Comparison of ENCODE assay signal across 8 cellular contexts in the genomic region with DNA sequence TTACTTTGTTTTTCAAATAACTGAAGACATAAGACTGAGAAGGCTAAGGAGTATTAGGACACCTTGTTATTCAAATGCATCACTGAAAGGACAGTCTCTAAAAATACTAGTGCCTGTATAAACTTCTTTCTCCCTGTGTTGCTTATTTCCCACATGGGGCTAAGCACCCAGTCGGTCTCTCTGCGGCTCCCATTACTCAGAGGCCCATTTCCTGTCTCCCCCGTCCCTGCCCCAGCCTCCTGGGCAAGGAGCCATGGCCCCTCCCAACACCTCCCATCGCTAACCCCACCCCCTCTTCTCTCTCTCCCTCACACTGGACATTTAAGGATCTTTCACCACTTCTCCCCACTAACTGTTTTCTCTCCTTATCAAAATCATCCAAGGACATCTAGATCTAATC.
A peak's percentile ranks its signal among the peaks of the same experiment; 100 is the strongest.
DNase-seq lines count a peak whose midpoint lies in the region; ATAC-seq and TF ChIP-seq lines count a peak whose summit lies in the region.

No MANE protein-coding gene starts in this region.

- H3K36me3 Mint-ChIP-seq in CD14-positive monocyte, result no peaks in the 10 kb centered on the region
- H3K36me3 Mint-ChIP-seq in natural killer cell, result no peaks in the 10 kb centered on the region

- peaks cover 0 to 3% (median 0%) of the 10 kb centered on the region in 4 donors for H3K4me1 ChIP-seq in transverse colon

- peak; percentile 57 for ATAC-seq in HG03103 (IDR thresholded peaks at IDR 0.05; ENCODE audit: low read depth, unreplicated experiment)
- no peak for ATAC-seq in natural killer cell

- H3K27ac ChIP-seq in transverse colon, result no peak overlapping the region

- peak; percentile 70 for DNase-seq in CD14-positive monocyte (ENCODE audit: low spot score)
- peak; percentile 49 for DNase-seq in amniotic epithelial cell (ENCODE audit: low read depth)
- peak; percentile 50 for DNase-seq in left kidney (ENCODE audit: low read depth, low spot score)
- no peak for DNase-seq in globus pallidus (ENCODE audit: low spot score)
- DNase-seq in transverse colon, result no peak
- no peak for DNase-seq in COLO668 (lab: John Stamatoyannopoulos, UW; ENCODE audit: unreplicated experiment)
- DNase-seq in natural killer cell, result no peak

- H3K9me3 Mint-ChIP-seq in CD14-positive monocyte, result no peaks in the 10 kb centered on the region
- H3K9me3 Mint-ChIP-seq in natural killer cell, result no peaks in the 10 kb centered on the region

- H3K27me3 ChIP-seq in transverse colon, result no peaks in the 10 kb centered on the region

- H3K27me3 Mint-ChIP-seq in CD14-positive monocyte (ENCODE audit: low read depth in 3 of 3) (peaks cover 0 to 2% (median 0%) of the 10 kb centered on the region in 3 donors), natural killer cell (ENCODE audit: low read depth in 2 of 2) (peaks cover 4 to 7% of the 10 kb centered on the region in 2 donors)

- H3K9me3 ChIP-seq in transverse colon, result no peaks in the 10 kb centered on the region

- 19 to 33% methylated on average over 2 to 4 of the region's 4 CpGs for WGBS in transverse colon (ENCODE audit: low coverage in 1 of 2), 2 donors

- TF ChIP-seq CTCF in CD14-positive monocyte (IDR thresholded peaks at IDR 0.05), result no peak
- no peak for TF ChIP-seq CTCF in transverse colon (IDR thresholded peaks at IDR 0.05)
- no peak for TF ChIP-seq CTCF in natural killer cell (IDR thresholded peaks at IDR 0.05)

- intact Hi-C loops in CD14-positive monocyte (cut with micrococcal nuclease), result no loop called here
- intact Hi-C loops in transverse colon (cut with DNase I; ENCODE audit: low total_unique reads), result no loop called here
- intact Hi-C loops in natural killer cell (cut with micrococcal nuclease), result no loop called here

- no peaks in the 10 kb centered on the region for H3K36me3 ChIP-seq in transverse colon

- H3K4me1 Mint-ChIP-seq in CD14-positive monocyte (peaks cover 40% of the 10 kb centered on the region), natural killer cell (peaks cover 0 to 6% of the 10 kb centered on the region in 2 donors)

- no peak for TF ChIP-seq POLR2A in transverse colon (IDR thresholded peaks at IDR 0.05)

- TF ChIP-seq EP300 in transverse colon (IDR thresholded peaks at IDR 0.05; ENCODE audit: low read depth), result no peak

- in situ Hi-C loops in transverse colon (cut with MboI; ENCODE audit: low pct_ligation_motif_present in 1 of 4, low pct_unique_long_range_greater_than_20kb in 1 of 4, low sequenced_read_pairs in 3 of 4), result no loop called here

- H3K4me3 Mint-ChIP-seq in CD14-positive monocyte (peak overlapping the region in 1 of 2 donors; percentile 62), natural killer cell (no peak overlapping the region)

- H3K27ac Mint-ChIP-seq in CD14-positive monocyte (peak overlapping the region in 6 of 7 donors; percentile 5 to 57 (median 42)), natural killer cell (no peak overlapping the region)

- H3K4me3 ChIP-seq in transverse colon, result no peak overlapping the region

Comparison
In these comparisons a context has a peak if more than half of its experiments do, and no peak if none do; other contexts are left out.
1. DNase-seq: peak in CD14-positive monocyte (single experiment), amniotic epithelial cell (single experiment) and left kidney (single experiment); none in globus pallidus (single experiment), transverse colon (single experiment), COLO668 (single experiment) and natural killer cell (single experiment).
2. H3K27ac Mint-ChIP-seq: peak in CD14-positive monocyte (6 of 7); none in natural killer cell (0 of 2).